ENCODE assay signal across 13 cellular contexts in genomic region chr15:76065267-76065666, GRCh38. TPM values are rescaled to one million over a fixed set of nuclear protein-coding genes. Genes with fewer than 3 reads are reported as not detected.
DNase-seq lines count a peak whose midpoint lies in the region; ATAC-seq and TF ChIP-seq lines count a peak whose summit lies in the region.
"Had no signal": no experiment of that assay in that cellular context is flagged by ENCODE, and none has a peak within 500 bp of the region (broad histone marks: within the 10 kb centered on the region; RNA-seq: fewer than 3 reads in every experiment).

No MANE protein-coding gene starts in this region.

- no peak for TF ChIP-seq CTCF in WTC11 (IDR thresholded peaks at IDR 0.05)

- H3K27me3 Mint-ChIP-seq in activated CD4-positive, alpha-beta T cell treated with anti-CD3 and anti-CD28 coated beads, Interleukin-2, amount 10 ng/mL, durations not matched to agents 24 days and 14 days: peaks cover 63% of the 10 kb centered on the region
- peaks cover 3% of the 10 kb centered on the region for H3K27me3 Mint-ChIP-seq in WTC11 (ENCODE audit: low read depth)
- peaks cover 30 to 72% (median 43%) of the 10 kb centered on the region in 5 donors for H3K27me3 Mint-ChIP-seq in naive thymus-derived CD8-positive, alpha-beta T cell

- intact Hi-C loops in activated CD4-positive, alpha-beta T cell treated with anti-CD3 and anti-CD28 coated beads, Interleukin-2, amount 10 ng/mL, durations not matched to agents 24 days and 14 days (cut with micrococcal nuclease): no loop called here

- H3K27ac Mint-ChIP-seq in activated CD4-positive, alpha-beta T cell treated with anti-CD3 and anti-CD28 coated beads, Interleukin-2, amount 10 ng/mL, durations not matched to agents 24 days and 14 days: no peak overlapping the region
- no peak overlapping the region for H3K27ac Mint-ChIP-seq in WTC11
- H3K27ac Mint-ChIP-seq in naive thymus-derived CD8-positive, alpha-beta T cell: peak overlapping the region in 1 of 10 donors; percentile 48

- H3K36me3 Mint-ChIP-seq in activated CD4-positive, alpha-beta T cell treated with anti-CD3 and anti-CD28 coated beads, Interleukin-2, amount 10 ng/mL, durations not matched to agents 24 days and 14 days (ENCODE audit: low read depth): no peaks in the 10 kb centered on the region
- no peaks in the 10 kb centered on the region for H3K36me3 Mint-ChIP-seq in WTC11
- no peaks in the 10 kb centered on the region for H3K36me3 Mint-ChIP-seq in naive thymus-derived CD8-positive, alpha-beta T cell

- no peaks in the 10 kb centered on the region for H3K9me3 Mint-ChIP-seq in activated CD4-positive, alpha-beta T cell treated with anti-CD3 and anti-CD28 coated beads, Interleukin-2, amount 10 ng/mL, durations not matched to agents 24 days and 14 days
- no peaks in the 10 kb centered on the region for H3K9me3 Mint-ChIP-seq in WTC11
- H3K9me3 Mint-ChIP-seq in naive thymus-derived CD8-positive, alpha-beta T cell: no peaks in the 10 kb centered on the region

- POLR2A ChIA-PET in WTC11 (lab: Charles Lee): interaction anchor here (1.8 kb wide), 1 partner anchor 74 kb away, joined by 4 read pairs; no protein-coding TSS in a partner anchor
- POLR2A ChIA-PET in naive thymus-derived CD8-positive, alpha-beta T cell (lab: Charles Lee): no interaction called here

- peak overlapping the region; percentile 6 for H3K4me3 Mint-ChIP-seq in activated CD4-positive, alpha-beta T cell treated with anti-CD3 and anti-CD28 coated beads, Interleukin-2, amount 10 ng/mL, durations not matched to agents 24 days and 14 days
- no peak overlapping the region; the same call in 1 of the 2 replicates for H3K4me3 Mint-ChIP-seq in WTC11
- H3K4me3 Mint-ChIP-seq in naive thymus-derived CD8-positive, alpha-beta T cell: peak overlapping the region in 1 of 10 donors; percentile 14

- ATAC-seq in WTC11: peak; percentile 21
- peak; percentile 59 to 96 for ATAC-seq in naive thymus-derived CD8-positive, alpha-beta T cell
- no peak for ATAC-seq in HG02852 (IDR thresholded peaks at IDR 0.05; ENCODE audit: unreplicated experiment)
- ATAC-seq: K562 had no signal

- peaks cover 13% of the 10 kb centered on the region for H3K4me1 Mint-ChIP-seq in activated CD4-positive, alpha-beta T cell treated with anti-CD3 and anti-CD28 coated beads, Interleukin-2, amount 10 ng/mL, durations not matched to agents 24 days and 14 days
- H3K4me1 Mint-ChIP-seq in WTC11: peaks cover 51% of the 10 kb centered on the region
- peaks cover 7 to 14% (median 12%) of the 10 kb centered on the region in 4 donors for H3K4me1 Mint-ChIP-seq in naive thymus-derived CD8-positive, alpha-beta T cell

- CTCF ChIA-PET in WTC11 (lab: Charles Lee): interaction anchor here (1.2 to 2.7 kb wide), 5 partner anchors 43 to 137 kb away, joined by 3 to 24 read pairs (median 5); no protein-coding TSS in a partner anchor

- DNase-seq in activated CD4-positive, alpha-beta T cell treated with anti-CD3 and anti-CD28 coated beads, Interleukin-2, amount 10 ng/mL, durations not matched to agents 24 days and 14 days: peak; percentile 76
- no peak for DNase-seq in activated CD4-positive, alpha-beta T cell treated with anti-CD3 and anti-CD28 coated beads, Interleukin-2, amount 50 U/mL, for 1 hour
- peak; percentile 30 for DNase-seq in KG1 (lab: John Stamatoyannopoulos, UW)
- DNase-seq in WTC11 (ENCODE audit: low spot score): no peak
- DNase-seq in naive thymus-derived CD8-positive, alpha-beta T cell: peak in 4 of 10 donors; percentile 24 to 35 (median 28)
- no peak for DNase-seq in putamen (ENCODE audit: low spot score)
- DNase-seq in pons (ENCODE audit: low spot score): no peak
- DNase-seq: effector CD8-positive, alpha-beta T cell; NCI-H2029 had no signal

TF ChIP-seq in WTC11, 78 proteins besides CTCF, POLR2A, EP300 and RAD21:
- TF ChIP-seq TEAD4 (CRISPR knock-in tag; IDR thresholded peaks at IDR 0.05): no peak
- no peak for TF ChIP-seq OVOL2 (CRISPR knock-in tag; IDR thresholded peaks at IDR 0.05; ENCODE audit: borderline replicate concordance)
- no peak for TF ChIP-seq SOX15 (CRISPR knock-in tag; IDR thresholded peaks at IDR 0.05)
- TF ChIP-seq, protein P1, sequence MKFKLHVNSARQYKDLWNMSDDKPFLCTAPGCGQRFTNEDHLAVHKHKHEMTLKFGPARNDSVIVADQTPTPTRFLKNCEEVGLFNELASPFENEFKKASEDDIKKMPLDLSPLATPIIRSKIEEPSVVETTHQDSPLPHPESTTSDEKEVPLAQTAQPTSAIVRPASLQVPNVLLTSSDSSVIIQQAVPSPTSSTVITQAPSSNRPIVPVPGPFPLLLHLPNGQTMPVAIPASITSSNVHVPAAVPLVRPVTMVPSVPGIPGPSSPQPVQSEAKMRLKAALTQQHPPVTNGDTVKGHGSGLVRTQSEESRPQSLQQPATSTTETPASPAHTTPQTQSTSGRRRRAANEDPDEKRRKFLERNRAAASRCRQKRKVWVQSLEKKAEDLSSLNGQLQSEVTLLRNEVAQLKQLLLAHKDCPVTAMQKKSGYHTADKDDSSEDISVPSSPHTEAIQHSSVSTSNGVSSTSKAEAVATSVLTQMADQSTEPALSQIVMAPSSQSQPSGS (CRISPR knock-in tag; IDR thresholded peaks at IDR 0.05; ENCODE audit: borderline replicate concordance, low read depth): no peak
- no peak for TF ChIP-seq ZNF416 (CRISPR knock-in tag; IDR thresholded peaks at IDR 0.05)
- TF ChIP-seq, protein P2, sequence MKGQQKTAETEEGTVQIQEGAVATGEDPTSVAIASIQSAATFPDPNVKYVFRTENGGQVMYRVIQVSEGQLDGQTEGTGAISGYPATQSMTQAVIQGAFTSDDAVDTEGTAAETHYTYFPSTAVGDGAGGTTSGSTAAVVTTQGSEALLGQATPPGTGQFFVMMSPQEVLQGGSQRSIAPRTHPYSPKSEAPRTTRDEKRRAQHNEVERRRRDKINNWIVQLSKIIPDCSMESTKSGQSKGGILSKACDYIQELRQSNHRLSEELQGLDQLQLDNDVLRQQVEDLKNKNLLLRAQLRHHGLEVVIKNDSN (CRISPR knock-in tag; IDR thresholded peaks at IDR 0.05): no peak

RNA-seq across cellular contexts. Expression of gene TMEM266, which starts 5.5 kb away (rescaled TPM):
- not detected in 2 replicates for total RNA-seq in activated CD4-positive, alpha-beta T cell treated with anti-CD3 and anti-CD28 coated beads, Interleukin-2, amount 10 ng/mL, durations not matched to agents 24 days and 14 days
- 5.6 to 8.6 TPM (median 6.2 TPM) in 3 replicates for total RNA-seq in WTC11 (2021)
- total RNA-seq in naive thymus-derived CD8-positive, alpha-beta T cell: not detected
- polyA plus RNA-seq in naive thymus-derived CD8-positive, alpha-beta T cell: not detected
- total RNA-seq: K562, mononuclear cell, vagina had no signal
- polyA plus RNA-seq: K562 had no signal

RNA-seq across cellular contexts. Expression of gene NRG4, which starts 53.0 kb away (rescaled TPM):
- not detected in 2 replicates for total RNA-seq in activated CD4-positive, alpha-beta T cell treated with anti-CD3 and anti-CD28 coated beads, Interleukin-2, amount 10 ng/mL, durations not matched to agents 24 days and 14 days
- 0.18 to 0.55 TPM in 2 of 3 replicates, not detected in the other for total RNA-seq in WTC11 (2021)
- not detected for total RNA-seq in naive thymus-derived CD8-positive, alpha-beta T cell
- polyA plus RNA-seq in naive thymus-derived CD8-positive, alpha-beta T cell: not detected
- total RNA-seq: vagina had no signal

Comparison
In these comparisons a context has a peak if more than half of its experiments do, and no peak if none do; other contexts are left out.
1. DNase-seq: peak in activated CD4-positive, alpha-beta T cell treated with anti-CD3 and anti-CD28 coated beads, Interleukin-2, amount 10 ng/mL, durations not matched to agents 24 days and 14 days (single experiment) and KG1 (single experiment); none in activated CD4-positive, alpha-beta T cell treated with anti-CD3 and anti-CD28 coated beads, Interleukin-2, amount 50 U/mL, for 1 hour (single experiment), WTC11 (single experiment), putamen (single experiment) and pons (single experiment).